In the genomic region with DNA sequence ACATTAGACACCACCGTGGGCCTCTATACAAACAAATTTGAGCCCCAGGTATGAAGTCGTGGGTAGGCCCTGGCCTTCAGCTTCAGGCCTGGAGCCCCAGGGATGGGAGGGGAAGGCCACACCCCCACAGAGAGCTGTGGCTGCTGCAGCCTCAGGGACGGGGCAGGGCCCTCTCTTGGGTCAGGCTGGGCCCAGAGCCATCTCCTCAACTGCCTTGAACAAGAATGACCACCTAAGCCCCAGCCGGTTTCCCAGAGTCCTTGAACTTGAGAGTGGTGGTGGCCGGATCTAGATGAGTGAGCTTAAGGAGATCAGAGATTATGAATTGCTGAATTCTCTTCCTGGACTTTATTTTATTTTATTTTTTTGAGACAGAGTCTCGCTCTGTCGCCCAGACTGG, we compare ENCODE assay signal across 25 cellular contexts. TPM values are rescaled to one million over a fixed set of nuclear protein-coding genes. Genes with fewer than 3 reads are reported as not detected.
"Had no signal": no experiment of that assay in that cellular context is flagged by ENCODE, and none has a peak within 500 bp of the region (broad histone marks: within the 10 kb centered on the region; RNA-seq: fewer than 3 reads in every experiment).

No MANE protein-coding gene starts in this region.

- H3K27me3 ChIP-seq: dorsolateral prefrontal cortex, neutrophil, ovary, right atrium auricular region, vagina had no signal

- H3K36me3 Mint-ChIP-seq: activated CD4-positive, alpha-beta memory T cell treated with anti-CD3 and anti-CD28 coated beads for 36 hours; activated naive CD8-positive, alpha-beta T cell treated with anti-CD3 and anti-CD28 coated beads for 36 hours; natural killer cell had no signal

- H3K9me3 ChIP-seq: esophagus muscularis mucosa, neutrophil, ovary, psoas muscle, right atrium auricular region, tibial artery, vagina had no signal

- H3K27ac ChIP-seq: dorsolateral prefrontal cortex, esophagus muscularis mucosa, neutrophil, ovary, psoas muscle, right atrium auricular region, tibial artery, vagina had no signal

- ATAC-seq: effector memory CD8-positive, alpha-beta T cell; psoas muscle; T-helper 17 cell had no signal

- H3K4me3 Mint-ChIP-seq: activated CD4-positive, alpha-beta memory T cell treated with anti-CD3 and anti-CD28 coated beads for 36 hours; activated naive CD8-positive, alpha-beta T cell treated with anti-CD3 and anti-CD28 coated beads for 36 hours; central memory CD8-positive, alpha-beta T cell; effector memory CD8-positive, alpha-beta T cell; natural killer cell; stimulated activated naive CD8-positive, alpha-beta T cell treated with anti-CD3 and anti-CD28 coated beads, Interleukin-15, Interleukin-2, amounts not matched to agents 100 ng/mL and 50 ng/mL, for 24 hours; T-helper 17 cell had no signal

- DNase-seq: activated CD4-positive, alpha-beta memory T cell treated with anti-CD3 and anti-CD28 coated beads for 36 hours; activated CD4-positive, alpha-beta T cell treated with anti-CD3 and anti-CD28 coated beads for 4 hours; activated CD4-positive, CD25-positive, alpha-beta regulatory T cell; activated naive CD4-positive, alpha-beta T cell treated with Interleukin-2 at 50 U/mL for 16 hours; activated naive CD8-positive, alpha-beta T cell treated with anti-CD3 and anti-CD28 coated beads for 36 hours; activated T-cell treated with anti-CD3 and anti-CD28 coated beads, Interleukin-2, amount 50 U/mL, for 48 hours; dorsolateral prefrontal cortex; effector memory CD8-positive, alpha-beta T cell; head of caudate nucleus; natural killer cell; ovary; psoas muscle; stimulated activated CD4-positive, alpha-beta T cell treated with anti-CD3 and anti-CD28 coated beads, Interleukin-4, amount 100 ng/mL, for 24 hours; substantia nigra; T-helper 17 cell had no signal

- H3K27ac Mint-ChIP-seq: activated CD4-positive, alpha-beta memory T cell treated with anti-CD3 and anti-CD28 coated beads for 36 hours; activated naive CD8-positive, alpha-beta T cell treated with anti-CD3 and anti-CD28 coated beads for 36 hours; effector memory CD8-positive, alpha-beta T cell; natural killer cell; stimulated activated naive CD8-positive, alpha-beta T cell treated with anti-CD3 and anti-CD28 coated beads, Interleukin-15, Interleukin-2, amounts not matched to agents 100 ng/mL and 50 ng/mL, for 24 hours; T-helper 17 cell had no signal

- H3K4me1 Mint-ChIP-seq: central memory CD8-positive, alpha-beta T cell; natural killer cell; T-helper 17 cell had no signal

- H3K36me3 ChIP-seq: esophagus muscularis mucosa, neutrophil, ovary, right atrium auricular region, tibial artery, vagina had no signal

- H3K4me3 ChIP-seq: dorsolateral prefrontal cortex, esophagus muscularis mucosa, ovary, psoas muscle, right atrium auricular region, tibial artery, vagina had no signal

- H3K9me3 Mint-ChIP-seq: activated CD4-positive, alpha-beta memory T cell treated with anti-CD3 and anti-CD28 coated beads for 36 hours; activated naive CD8-positive, alpha-beta T cell treated with anti-CD3 and anti-CD28 coated beads for 36 hours; central memory CD8-positive, alpha-beta T cell; effector memory CD8-positive, alpha-beta T cell; natural killer cell; stimulated activated naive CD8-positive, alpha-beta T cell treated with anti-CD3 and anti-CD28 coated beads, Interleukin-15, Interleukin-2, amounts not matched to agents 100 ng/mL and 50 ng/mL, for 24 hours had no signal

- H3K4me1 ChIP-seq: psoas muscle, tibial artery had no signal

RNA-seq across cellular contexts. Expression of a gene that starts 18.6 kb away (rescaled TPM):
- total RNA-seq: activated CD4-positive, alpha-beta memory T cell treated with anti-CD3 and anti-CD28 coated beads for 36 hours; activated naive CD8-positive, alpha-beta T cell treated with anti-CD3 and anti-CD28 coated beads for 36 hours; astrocyte; endothelial cell of umbilical vein; frontal cortex; natural killer cell; T-helper 17 cell had no signal
- polyA plus RNA-seq: endothelial cell of umbilical vein had no signal
